In genomic region chr3:47163990-47164848, GRCh38 we compare ENCODE assay signal across 8 cellular contexts. TPM values are rescaled to one million over a fixed set of nuclear protein-coding genes. Genes with fewer than 3 reads are reported as not detected.
DNase-seq lines count a peak whose midpoint lies in the region; ATAC-seq, FAIRE-seq and TF ChIP-seq lines count a peak whose summit lies in the region.

A gene with protein sequence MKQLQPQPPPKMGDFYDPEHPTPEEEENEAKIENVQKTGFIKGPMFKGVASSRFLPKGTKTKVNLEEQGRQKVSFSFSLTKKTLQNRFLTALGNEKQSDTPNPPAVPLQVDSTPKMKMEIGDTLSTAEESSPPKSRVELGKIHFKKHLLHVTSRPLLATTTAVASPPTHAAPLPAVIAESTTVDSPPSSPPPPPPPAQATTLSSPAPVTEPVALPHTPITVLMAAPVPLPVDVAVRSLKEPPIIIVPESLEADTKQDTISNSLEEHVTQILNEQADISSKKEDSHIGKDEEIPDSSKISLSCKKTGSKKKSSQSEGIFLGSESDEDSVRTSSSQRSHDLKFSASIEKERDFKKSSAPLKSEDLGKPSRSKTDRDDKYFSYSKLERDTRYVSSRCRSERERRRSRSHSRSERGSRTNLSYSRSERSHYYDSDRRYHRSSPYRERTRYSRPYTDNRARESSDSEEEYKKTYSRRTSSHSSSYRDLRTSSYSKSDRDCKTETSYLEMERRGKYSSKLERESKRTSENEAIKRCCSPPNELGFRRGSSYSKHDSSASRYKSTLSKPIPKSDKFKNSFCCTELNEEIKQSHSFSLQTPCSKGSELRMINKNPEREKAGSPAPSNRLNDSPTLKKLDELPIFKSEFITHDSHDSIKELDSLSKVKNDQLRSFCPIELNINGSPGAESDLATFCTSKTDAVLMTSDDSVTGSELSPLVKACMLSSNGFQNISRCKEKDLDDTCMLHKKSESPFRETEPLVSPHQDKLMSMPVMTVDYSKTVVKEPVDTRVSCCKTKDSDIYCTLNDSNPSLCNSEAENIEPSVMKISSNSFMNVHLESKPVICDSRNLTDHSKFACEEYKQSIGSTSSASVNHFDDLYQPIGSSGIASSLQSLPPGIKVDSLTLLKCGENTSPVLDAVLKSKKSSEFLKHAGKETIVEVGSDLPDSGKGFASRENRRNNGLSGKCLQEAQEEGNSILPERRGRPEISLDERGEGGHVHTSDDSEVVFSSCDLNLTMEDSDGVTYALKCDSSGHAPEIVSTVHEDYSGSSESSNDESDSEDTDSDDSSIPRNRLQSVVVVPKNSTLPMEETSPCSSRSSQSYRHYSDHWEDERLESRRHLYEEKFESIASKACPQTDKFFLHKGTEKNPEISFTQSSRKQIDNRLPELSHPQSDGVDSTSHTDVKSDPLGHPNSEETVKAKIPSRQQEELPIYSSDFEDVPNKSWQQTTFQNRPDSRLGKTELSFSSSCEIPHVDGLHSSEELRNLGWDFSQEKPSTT (N-terminal part only) (minus strand): TSS chr3:47164113. CDS start chr3:47163924, 189 bp downstream.

- H3K9me3 ChIP-seq in right atrium auricular region: no peaks in the 10 kb centered on the region

- TF ChIP-seq CTCF in GM13977 (IDR thresholded peaks at IDR 0.05; ENCODE audit: extremely low read depth, insufficient read depth, missing control alignments) (peak; percentile 84), right atrium auricular region (IDR thresholded peaks at IDR 0.05) (peak; percentile 9 to 39)

- peak within 1 kb of the TSS; percentile 82 for H3K27ac ChIP-seq in angular gyrus (ENCODE audit: low read depth, low read length)
- H3K27ac ChIP-seq in right atrium auricular region: peak within 1 kb of the TSS; percentile 95 to 96

- in situ Hi-C loops in GM13977 (cut with MboI; ENCODE audit: low pct_unique_long_range_greater_than_20kb, low sequenced_read_pairs, unreplicated experiment): no loop called here

- DNase-seq in GM13977 (ENCODE audit: low spot score) (peak; percentile 94), NCI-H1436 (lab: John Stamatoyannopoulos, UW) (peak; percentile 40), T-helper 2 cell (peak; percentile 72 to 93 (median 80)), right atrium auricular region (ENCODE audit: low spot score) (peak; percentile 94), pulmonary artery endothelial cell (ENCODE audit: low read depth, low spot score) (peak; percentile 73), urothelium cell line (ENCODE audit: low spot score) (peak; percentile 95)

- ATAC-seq in HG02798 (IDR thresholded peaks at IDR 0.05; ENCODE audit: poor library complexity, unreplicated experiment): peak; percentile 76

- H3K27me3 ChIP-seq in right atrium auricular region: no peaks in the 10 kb centered on the region

- peak; percentile 75 for FAIRE-seq in urothelium cell line (lab: Jason Lieb, UNC)

- peak within 1 kb of the TSS; percentile 79 to 90 for H3K4me3 ChIP-seq in right atrium auricular region

- no peaks in the 10 kb centered on the region for H3K36me3 ChIP-seq in right atrium auricular region

- peaks cover 0 to 50% of the 10 kb centered on the region in 2 donors for H3K4me1 ChIP-seq in right atrium auricular region

RNA-seq across cellular contexts. Expression of the gene that starts here (rescaled TPM):
- 10 to 100 TPM; 26.8 to 34.2 TPM for total RNA-seq in right atrium auricular region
- 24.7 and 30.7 TPM in 2 replicates for total RNA-seq in pulmonary artery endothelial cell

Comparison
In these comparisons a context has a peak if more than half of its experiments do, and no peak if none do; other contexts are left out.
1. Peak in every context shown above with its lines: DNase-seq, ATAC-seq, H3K4me3 ChIP-seq and H3K27ac ChIP-seq.
2. DNase-seq: peak in every context shown above with its lines; median percentile 95 in urothelium cell line; 94 in GM13977; 94 in right atrium auricular region; 80 in T-helper 2 cell; 73 in pulmonary artery endothelial cell; 40 in NCI-H1436.